ENCODE assay signal across 13 cellular contexts in genomic region chr6:156423829-156424228, GRCh38.
A peak's percentile ranks its signal among the peaks of the same experiment; 100 is the strongest.
DNase-seq lines count a peak whose midpoint lies in the region; ATAC-seq and TF ChIP-seq lines count a peak whose summit lies in the region.
"Had no signal": no experiment of that assay in that cellular context is flagged by ENCODE, and none has a peak within 500 bp of the region (broad histone marks: within the 10 kb centered on the region; RNA-seq: fewer than 3 reads in every experiment).

No MANE protein-coding gene starts in this region.

- no peak for TF ChIP-seq CTCF in CD8-positive, alpha-beta T cell (IDR thresholded peaks at IDR 0.05)
- no peak for TF ChIP-seq CTCF in mucosa of descending colon (IDR thresholded peaks at IDR 0.05)

- H3K9me3 ChIP-seq in CD8-positive, alpha-beta T cell (ENCODE audit: low read length): no peaks in the 10 kb centered on the region
- H3K9me3 ChIP-seq in KOPT-K1 (ENCODE audit: insufficient read depth, low read length, poor library complexity, severe bottlenecking) (peaks cover 21% of the 10 kb centered on the region), mucosa of descending colon (no peaks in the 10 kb centered on the region), SJCRH30 (replicated peaks) (no peaks in the 10 kb centered on the region; the same call in 1 of the 2 replicates)

- H3K27me3 Mint-ChIP-seq in CD8-positive, alpha-beta T cell (ENCODE audit: low read depth): no peaks in the 10 kb centered on the region
- H3K27me3 Mint-ChIP-seq in activated T-helper 2 cell treated with anti-CD3 and anti-CD28 coated beads, Interferon-gamma antibody, Interleukin-2, Interleukin-4, amounts not matched to agents 10 μg/mL and 5 μg/mL and 100 μg/mL, durations not matched to agents 14 hours and 24 hours and 36 hours (ENCODE audit: low read depth): no peaks in the 10 kb centered on the region

- peak; percentile 42 for ATAC-seq in CD8-positive, alpha-beta T cell
- ATAC-seq in mucosa of descending colon (peak; percentile 41), GM21723 (IDR thresholded peaks at IDR 0.05; ENCODE audit: unreplicated experiment) (no peak), HG03457 (IDR thresholded peaks at IDR 0.05; ENCODE audit: unreplicated experiment) (no peak)
- ATAC-seq: foreskin keratinocyte, left cardiac atrium had no signal

- intact Hi-C loops in CD8-positive, alpha-beta T cell (cut with DNase I, micrococcal nuclease): no loop called here
- intact Hi-C loops in activated T-helper 2 cell treated with anti-CD3 and anti-CD28 coated beads, Interferon-gamma antibody, Interleukin-2, Interleukin-4, amounts not matched to agents 10 μg/mL and 5 μg/mL and 100 μg/mL, durations not matched to agents 14 hours and 24 hours and 36 hours (cut with micrococcal nuclease): no loop called here
- intact Hi-C loops in mucosa of descending colon (cut with DNase I, micrococcal nuclease): no loop called here

- peaks cover 22% of the 10 kb centered on the region for H3K4me1 ChIP-seq in CD8-positive, alpha-beta T cell (ENCODE audit: insufficient read depth, low read length)
- no peaks in the 10 kb centered on the region for H3K4me1 ChIP-seq in mucosa of descending colon (ENCODE audit: low read depth)
- peaks cover 10% of the 10 kb centered on the region for H3K4me1 ChIP-seq in SJCRH30

- H3K36me3 ChIP-seq in CD8-positive, alpha-beta T cell (ENCODE audit: insufficient read depth, low read length): no peaks in the 10 kb centered on the region
- no peaks in the 10 kb centered on the region for H3K36me3 ChIP-seq in KOPT-K1 (ENCODE audit: insufficient read depth, low read length)
- H3K36me3 ChIP-seq in mucosa of descending colon (ENCODE audit: low read depth): no peaks in the 10 kb centered on the region
- no peaks in the 10 kb centered on the region for H3K36me3 ChIP-seq in SJCRH30

- H3K36me3 Mint-ChIP-seq in CD8-positive, alpha-beta T cell: no peaks in the 10 kb centered on the region
- H3K36me3 Mint-ChIP-seq in activated T-helper 2 cell treated with anti-CD3 and anti-CD28 coated beads, Interferon-gamma antibody, Interleukin-2, Interleukin-4, amounts not matched to agents 10 μg/mL and 5 μg/mL and 100 μg/mL, durations not matched to agents 14 hours and 24 hours and 36 hours (ENCODE audit: low read depth): no peaks in the 10 kb centered on the region

- H3K4me1 Mint-ChIP-seq in CD8-positive, alpha-beta T cell (ENCODE audit: low read depth): peaks cover 23% of the 10 kb centered on the region
- H3K4me1 Mint-ChIP-seq in activated T-helper 2 cell treated with anti-CD3 and anti-CD28 coated beads, Interferon-gamma antibody, Interleukin-2, Interleukin-4, amounts not matched to agents 10 μg/mL and 5 μg/mL and 100 μg/mL, durations not matched to agents 14 hours and 24 hours and 36 hours (ENCODE audit: low read depth): peaks cover 16% of the 10 kb centered on the region

- no peaks in the 10 kb centered on the region for H3K9me3 Mint-ChIP-seq in CD8-positive, alpha-beta T cell
- H3K9me3 Mint-ChIP-seq in activated T-helper 2 cell treated with anti-CD3 and anti-CD28 coated beads, Interferon-gamma antibody, Interleukin-2, Interleukin-4, amounts not matched to agents 10 μg/mL and 5 μg/mL and 100 μg/mL, durations not matched to agents 14 hours and 24 hours and 36 hours: no peaks in the 10 kb centered on the region

- no peak overlapping the region for H3K27ac ChIP-seq in CD8-positive, alpha-beta T cell (ENCODE audit: low read depth, low read length)
- H3K27ac ChIP-seq in KOPT-K1 (ENCODE audit: low read depth, low read length, poor library complexity, severe bottlenecking): peak overlapping the region; percentile 71
- no peak overlapping the region for H3K27ac ChIP-seq in SJCRH30
- H3K27ac ChIP-seq: foreskin keratinocyte, VCaP had no signal

- DNase-seq in CD8-positive, alpha-beta T cell: no peak
- no peak for DNase-seq in activated T-helper 2 cell treated with anti-CD3 and anti-CD28 coated beads, Interferon-gamma antibody, Interleukin-2, Interleukin-4, amounts not matched to agents 10 μg/mL and 5 μg/mL and 100 μg/mL, durations not matched to agents 14 hours and 24 hours and 36 hours (ENCODE audit: low spot score)
- no peak for DNase-seq in mucosa of descending colon
- no peak for DNase-seq in iPS-NIHi7 (ENCODE audit: extremely low spot score)
- no peak for DNase-seq in SJCRH30
- DNase-seq: COR-L47, foreskin keratinocyte, left cardiac atrium, NCI-H1092 treated with DMSO at 0.1 percent for 48 hours had no signal

- CTCF ChIA-PET in CD8-positive, alpha-beta T cell (lab: Charles Lee): no interaction called here

- POLR2A ChIA-PET in CD8-positive, alpha-beta T cell (lab: Charles Lee): interaction anchor here (1.4 to 1.6 kb wide), 2 partner anchors 10 to 15 kb away, joined by 3 to 4 read pairs; no protein-coding TSS in a partner anchor

- H3K4me3 ChIP-seq in CD8-positive, alpha-beta T cell (ENCODE audit: low read depth, low read length): no peak overlapping the region
- H3K4me3 ChIP-seq in mucosa of descending colon: no peak overlapping the region
- H3K4me3 ChIP-seq in SJCRH30: no peak overlapping the region

- no peak overlapping the region for H3K4me3 Mint-ChIP-seq in CD8-positive, alpha-beta T cell
- H3K4me3 Mint-ChIP-seq in activated T-helper 2 cell treated with anti-CD3 and anti-CD28 coated beads, Interferon-gamma antibody, Interleukin-2, Interleukin-4, amounts not matched to agents 10 μg/mL and 5 μg/mL and 100 μg/mL, durations not matched to agents 14 hours and 24 hours and 36 hours (ENCODE audit: low read depth): no peak overlapping the region

- peak overlapping the region; percentile 28 for H3K27ac Mint-ChIP-seq in CD8-positive, alpha-beta T cell
- H3K27ac Mint-ChIP-seq in activated T-helper 2 cell treated with anti-CD3 and anti-CD28 coated beads, Interferon-gamma antibody, Interleukin-2, Interleukin-4, amounts not matched to agents 10 μg/mL and 5 μg/mL and 100 μg/mL, durations not matched to agents 14 hours and 24 hours and 36 hours: peak overlapping the region; percentile 18

- no peaks in the 10 kb centered on the region for H3K27me3 ChIP-seq in CD8-positive, alpha-beta T cell (ENCODE audit: insufficient read depth, low read length)
- H3K27me3 ChIP-seq in SJCRH30: no peaks in the 10 kb centered on the region
- H3K27me3 ChIP-seq: foreskin keratinocyte had no signal

Comparison
In these comparisons a context has a peak if more than half of its experiments do, and no peak if none do; other contexts are left out.
1. ATAC-seq: peak in CD8-positive, alpha-beta T cell (single experiment) and mucosa of descending colon (single experiment); none in GM21723 (single experiment) and HG03457 (single experiment).